15 cellular contexts compared by ENCODE assay signal in genomic region chrX:154472685-154473632, GRCh38. TPM values are rescaled to one million over a fixed set of nuclear protein-coding genes. Genes with fewer than 3 reads are reported as not detected.
DNase-seq lines count a peak whose midpoint lies in the region; ATAC-seq and TF ChIP-seq lines count a peak whose summit lies in the region.
"Had no signal": no experiment of that assay in that cellular context is flagged by ENCODE, and none has a peak within 500 bp of the region (broad histone marks: within the 10 kb centered on the region; RNA-seq: fewer than 3 reads in every experiment).

No MANE protein-coding gene starts in this region.

- no peaks in the 10 kb centered on the region for H3K27me3 Mint-ChIP-seq in activated CD8-positive, alpha-beta memory T cell treated with anti-CD3 and anti-CD28 coated beads, Interleukin-2, amount 10 ng/mL, durations not matched to agents 7 days and 5 days
- H3K27me3 Mint-ChIP-seq in memory B cell: no peaks in the 10 kb centered on the region
- no peaks in the 10 kb centered on the region for H3K27me3 Mint-ChIP-seq in stimulated activated naive CD8-positive, alpha-beta T cell treated with anti-CD3 and anti-CD28 coated beads, Interleukin-15, Interleukin-2, amounts not matched to agents 100 ng/mL and 50 ng/mL, for 24 hours

- no peak for TF ChIP-seq CTCF in RWPE1 (conservative IDR thresholded peaks at IDR 0.05; ENCODE audit: low read depth)

- peak overlapping the region; percentile 24 for H3K27ac ChIP-seq in RWPE1

- DNase-seq in activated CD8-positive, alpha-beta memory T cell treated with anti-CD3 and anti-CD28 coated beads, Interleukin-2, amount 10 ng/mL, durations not matched to agents 7 days and 5 days: no peak
- DNase-seq in activated CD8-positive, alpha-beta memory T cell treated with anti-CD3 and anti-CD28 coated beads, Interleukin-2, amount 50 U/mL, for 48 hours: no peak
- DNase-seq in RWPE1 (ENCODE audit: low spot score) (no peak), memory B cell (ENCODE audit: low spot score in 2 of 2) (no peak), OCI-M2 (lab: John Stamatoyannopoulos, UW; ENCODE audit: unreplicated experiment) (no peak), NOMO-1 treated with DMSO at 0.1 percent for 48 hours (lab: John Stamatoyannopoulos, UW; ENCODE audit: unreplicated experiment) (no peak)
- DNase-seq: C1 segment of cervical spinal cord; NCI-H1092; NCI-H2227 treated with DMSO at 0.1 percent for 48 hours; NCI-H526; NK-92 treated with Interleukin-12 subunit alpha and Interleukin-12 subunit beta, amount 100 ng/mL, for 24 hours; PC-3; SK-N-SH had no signal

- H3K27ac Mint-ChIP-seq in activated CD8-positive, alpha-beta memory T cell treated with anti-CD3 and anti-CD28 coated beads, Interleukin-2, amount 10 ng/mL, durations not matched to agents 7 days and 5 days: peak overlapping the region; percentile 38
- peak overlapping the region; percentile 51 for H3K27ac Mint-ChIP-seq in memory B cell
- H3K27ac Mint-ChIP-seq in stimulated activated naive CD8-positive, alpha-beta T cell treated with anti-CD3 and anti-CD28 coated beads, Interleukin-15, Interleukin-2, amounts not matched to agents 100 ng/mL and 50 ng/mL, for 24 hours: peak overlapping the region; percentile 45

- H3K36me3 Mint-ChIP-seq in activated CD8-positive, alpha-beta memory T cell treated with anti-CD3 and anti-CD28 coated beads, Interleukin-2, amount 10 ng/mL, durations not matched to agents 7 days and 5 days: peaks cover 5% of the 10 kb centered on the region
- H3K36me3 Mint-ChIP-seq in memory B cell: peaks cover 5% of the 10 kb centered on the region
- peaks cover 5% of the 10 kb centered on the region for H3K36me3 Mint-ChIP-seq in stimulated activated naive CD8-positive, alpha-beta T cell treated with anti-CD3 and anti-CD28 coated beads, Interleukin-15, Interleukin-2, amounts not matched to agents 100 ng/mL and 50 ng/mL, for 24 hours (ENCODE audit: low read depth)

- no peak for ATAC-seq in activated CD8-positive, alpha-beta memory T cell treated with anti-CD3 and anti-CD28 coated beads, Interleukin-2, amount 10 ng/mL, durations not matched to agents 7 days and 5 days
- ATAC-seq in memory B cell (ENCODE audit: low read depth) (no peak), GM21390 (IDR thresholded peaks at IDR 0.05; ENCODE audit: unreplicated experiment) (no peak)
- ATAC-seq: PC-3 had no signal

- no peak overlapping the region for H3K4me3 Mint-ChIP-seq in activated CD8-positive, alpha-beta memory T cell treated with anti-CD3 and anti-CD28 coated beads, Interleukin-2, amount 10 ng/mL, durations not matched to agents 7 days and 5 days
- no peak overlapping the region for H3K4me3 Mint-ChIP-seq in memory B cell
- H3K4me3 Mint-ChIP-seq in stimulated activated naive CD8-positive, alpha-beta T cell treated with anti-CD3 and anti-CD28 coated beads, Interleukin-15, Interleukin-2, amounts not matched to agents 100 ng/mL and 50 ng/mL, for 24 hours: no peak overlapping the region

- CTCF ChIA-PET in activated CD8-positive, alpha-beta memory T cell treated with anti-CD3 and anti-CD28 coated beads, Interleukin-2, amount 10 ng/mL, durations not matched to agents 7 days and 5 days (lab: Charles Lee): no interaction called here
- CTCF ChIA-PET in RWPE1 (lab: Yijun Ruan, JAX): no interaction called here

- H3K4me1 Mint-ChIP-seq in activated CD8-positive, alpha-beta memory T cell treated with anti-CD3 and anti-CD28 coated beads, Interleukin-2, amount 10 ng/mL, durations not matched to agents 7 days and 5 days: peaks cover 18% of the 10 kb centered on the region
- no peaks in the 10 kb centered on the region for H3K4me1 Mint-ChIP-seq in memory B cell
- peaks cover 10% of the 10 kb centered on the region for H3K4me1 Mint-ChIP-seq in stimulated activated naive CD8-positive, alpha-beta T cell treated with anti-CD3 and anti-CD28 coated beads, Interleukin-15, Interleukin-2, amounts not matched to agents 100 ng/mL and 50 ng/mL, for 24 hours (ENCODE audit: low read depth)

- POLR2A ChIA-PET in RWPE1 (lab: Yijun Ruan, JAX; ENCODE audit: low non-redundant PET): no interaction called here

- no peaks in the 10 kb centered on the region for H3K9me3 Mint-ChIP-seq in activated CD8-positive, alpha-beta memory T cell treated with anti-CD3 and anti-CD28 coated beads, Interleukin-2, amount 10 ng/mL, durations not matched to agents 7 days and 5 days (ENCODE audit: low read depth)
- H3K9me3 Mint-ChIP-seq in memory B cell: no peaks in the 10 kb centered on the region
- H3K9me3 Mint-ChIP-seq in stimulated activated naive CD8-positive, alpha-beta T cell treated with anti-CD3 and anti-CD28 coated beads, Interleukin-15, Interleukin-2, amounts not matched to agents 100 ng/mL and 50 ng/mL, for 24 hours: no peaks in the 10 kb centered on the region

RNA-seq across cellular contexts. Expression of gene LAGE3, which starts 6.1 kb away (rescaled TPM):
- 10 to 100 TPM; 38.8 to 39.0 TPM for total RNA-seq in activated CD8-positive, alpha-beta memory T cell treated with anti-CD3 and anti-CD28 coated beads, Interleukin-2, amount 10 ng/mL, durations not matched to agents 7 days and 5 days

RNA-seq across cellular contexts. Expression of gene UBL4A, which starts 13.5 kb away (rescaled TPM):
- 10 to 100 TPM; 48.1 to 53.2 TPM for total RNA-seq in activated CD8-positive, alpha-beta memory T cell treated with anti-CD3 and anti-CD28 coated beads, Interleukin-2, amount 10 ng/mL, durations not matched to agents 7 days and 5 days

RNA-seq across cellular contexts. Expression of gene PLXNA3, which starts 14.9 kb away (rescaled TPM):
- total RNA-seq in activated CD8-positive, alpha-beta memory T cell treated with anti-CD3 and anti-CD28 coated beads, Interleukin-2, amount 10 ng/mL, durations not matched to agents 7 days and 5 days: 10 to 100 TPM; 42.3 to 48.5 TPM

RNA-seq across cellular contexts. Expression of gene SLC10A3, which starts 17.5 kb away (rescaled TPM):
- total RNA-seq in activated CD8-positive, alpha-beta memory T cell treated with anti-CD3 and anti-CD28 coated beads, Interleukin-2, amount 10 ng/mL, durations not matched to agents 7 days and 5 days: 10 to 100 TPM; 24.3 to 24.9 TPM

RNA-seq across cellular contexts. Expression of gene FAM50A, which starts 29.0 kb away (rescaled TPM):
- 10 to 100 TPM; 66.2 to 70.5 TPM for total RNA-seq in activated CD8-positive, alpha-beta memory T cell treated with anti-CD3 and anti-CD28 coated beads, Interleukin-2, amount 10 ng/mL, durations not matched to agents 7 days and 5 days
